Comparison of ENCODE assay signal across 11 cellular contexts in genomic region chr12:4117386-4118016, GRCh38.
DNase-seq lines count a peak whose midpoint lies in the region; ATAC-seq lines count a peak whose summit lies in the region.
"Had no signal": no experiment of that assay in that cellular context is flagged by ENCODE, and none has a peak within 500 bp of the region (broad histone marks: within the 10 kb centered on the region; RNA-seq: fewer than 3 reads in every experiment).

No MANE protein-coding gene starts in this region.

- no peaks in the 10 kb centered on the region for H3K36me3 ChIP-seq in trophoblast cell (ENCODE audit: control insufficient read depth in 1 of 2, insufficient read depth in 2 of 2, low read length in 2 of 2)

- H3K23ac ChIP-seq in trophoblast cell (ENCODE audit: low read length), result no peak overlapping the region

- peak overlapping the region; percentile 77 for H3K27ac Mint-ChIP-seq in T-helper 1 cell treated with Interleukin-12 subunit alpha and Interleukin-12 subunit beta and Interleukin-4 antibody, amounts not matched to agents 30 μg/mL and 1 μg/mL, for 36 hours

- no peak overlapping the region for H4K12ac ChIP-seq in trophoblast cell (ENCODE audit: low read depth, low read length)

- no peak overlapping the region for H3K4ac ChIP-seq in trophoblast cell (ENCODE audit: low read depth, low read length)

- H3K14ac ChIP-seq in trophoblast cell (ENCODE audit: low read length), result no peak overlapping the region

- peaks cover 4% of the 10 kb centered on the region for H3K36me3 Mint-ChIP-seq in T-helper 1 cell treated with Interleukin-12 subunit alpha and Interleukin-12 subunit beta and Interleukin-4 antibody, amounts not matched to agents 30 μg/mL and 1 μg/mL, for 36 hours (ENCODE audit: low read depth)

- no peaks in the 10 kb centered on the region for H3K9me3 Mint-ChIP-seq in T-helper 1 cell treated with Interleukin-12 subunit alpha and Interleukin-12 subunit beta and Interleukin-4 antibody, amounts not matched to agents 30 μg/mL and 1 μg/mL, for 36 hours

- H2BK5ac ChIP-seq in trophoblast cell (ENCODE audit: low read depth, low read length, poor library complexity), result no peak overlapping the region

- peak; percentile 4 for ATAC-seq in HG03095 (IDR thresholded peaks at IDR 0.05; ENCODE audit: unreplicated experiment)

- DNase-seq in T-helper 1 cell (no peak), trophoblast cell (no peak), GM19240 (ENCODE audit: insufficient read length, low spot score) (no peak), cerebellar cortex (ENCODE audit: low spot score) (no peak), NCI-H2227 treated with DMSO at 0.1 percent for 48 hours (lab: John Stamatoyannopoulos, UW) (no peak)
- peak; percentile 53 for DNase-seq in activated CD8-positive, alpha-beta memory T cell treated with anti-CD3 and anti-CD28 coated beads, Interleukin-2, amount 50 U/mL, for 48 hours
- DNase-seq: effector CD8-positive, alpha-beta T cell had no signal

- H3K4me1 ChIP-seq in trophoblast cell (ENCODE audit: control insufficient read depth in 1 of 2, insufficient read depth in 2 of 2, low read length in 2 of 2), result peaks cover 24 to 25% of the 10 kb centered on the region in 2 experiments
- H3K4me1 ChIP-seq: A549 had no signal

- H3K79me1 ChIP-seq in trophoblast cell (ENCODE audit: low read length), result no peaks in the 10 kb centered on the region

- H2AFZ ChIP-seq in trophoblast cell (ENCODE audit: insufficient read depth, low read length, poor library complexity), result no peak overlapping the region

- no peak overlapping the region for H3K27ac ChIP-seq in trophoblast cell (ENCODE audit: low read depth, low read length)
- H3K27ac ChIP-seq: A549 had no signal

- H3K18ac ChIP-seq in trophoblast cell (ENCODE audit: low read length), result no peak overlapping the region

- H3K79me2 ChIP-seq in trophoblast cell (ENCODE audit: control insufficient read depth, insufficient read depth, low read length, poor library complexity), result no peaks in the 10 kb centered on the region

- peaks cover 69% of the 10 kb centered on the region for H3K4me1 Mint-ChIP-seq in T-helper 1 cell treated with Interleukin-12 subunit alpha and Interleukin-12 subunit beta and Interleukin-4 antibody, amounts not matched to agents 30 μg/mL and 1 μg/mL, for 36 hours (ENCODE audit: low read depth)

- no peak overlapping the region for H4K91ac ChIP-seq in trophoblast cell (ENCODE audit: low read depth, low read length)

- WGBS in trophoblast cell (ENCODE audit: extremely low coverage, insufficient coverage, insufficient read length), result no CpG with 5 or more reads among the region's 12 CpGs

- H3K27me3 Mint-ChIP-seq in T-helper 1 cell treated with Interleukin-12 subunit alpha and Interleukin-12 subunit beta and Interleukin-4 antibody, amounts not matched to agents 30 μg/mL and 1 μg/mL, for 36 hours (ENCODE audit: low read depth), result no peaks in the 10 kb centered on the region

- no peak overlapping the region for H4K8ac ChIP-seq in trophoblast cell (ENCODE audit: low read depth, low read length)

- H3K4me3 ChIP-seq in trophoblast cell (ENCODE audit: low read depth, low read length), result no peak overlapping the region
- H3K4me3 ChIP-seq: A549, K562 had no signal

- H2AK5ac ChIP-seq in trophoblast cell (ENCODE audit: low read length), result no peak overlapping the region

- H2BK12ac ChIP-seq in trophoblast cell (ENCODE audit: low read length), result peak overlapping the region; percentile 16

- no peaks in the 10 kb centered on the region for H3K9me3 ChIP-seq in trophoblast cell (ENCODE audit: insufficient read depth, low read depth, low read length)
- H3K9me3 ChIP-seq: A549 had no signal

- H3K4me3 Mint-ChIP-seq in T-helper 1 cell treated with Interleukin-12 subunit alpha and Interleukin-12 subunit beta and Interleukin-4 antibody, amounts not matched to agents 30 μg/mL and 1 μg/mL, for 36 hours, result peak overlapping the region; percentile 54

- no peaks in the 10 kb centered on the region for H3K27me3 ChIP-seq in trophoblast cell (ENCODE audit: insufficient read depth, low read length)

- H3K4me2 ChIP-seq in trophoblast cell (ENCODE audit: low read length), result no peak overlapping the region
- H3K4me2 ChIP-seq: A549 had no signal

- no peak overlapping the region for H2BK120ac ChIP-seq in trophoblast cell (ENCODE audit: insufficient read depth, low read length, poor library complexity)

- H3K9ac ChIP-seq in trophoblast cell (ENCODE audit: low read length), result no peak overlapping the region
